9 cellular contexts compared by ENCODE assay signal in genomic region chr9:89919171-89919681, GRCh38.
DNase-seq lines count a peak whose midpoint lies in the region; ATAC-seq and TF ChIP-seq lines count a peak whose summit lies in the region.
"Had no signal": no experiment of that assay in that cellular context is flagged by ENCODE, and none has a peak within 500 bp of the region (broad histone marks: within the 10 kb centered on the region; RNA-seq: fewer than 3 reads in every experiment).

No MANE protein-coding gene starts in this region.

- no peak overlapping the region for H3K27ac Mint-ChIP-seq in activated B cell treated with CpG ODN at 0.5 μM for 24 hours

- H3K4me1 Mint-ChIP-seq in activated B cell treated with CpG ODN at 0.5 μM for 24 hours: peaks cover 8% of the 10 kb centered on the region

- H3K4me1 ChIP-seq in cardiac muscle cell (ENCODE audit: low read depth): peaks cover 33% of the 10 kb centered on the region

- H3K27me3 Mint-ChIP-seq in activated B cell treated with CpG ODN at 0.5 μM for 24 hours: peaks cover 3% of the 10 kb centered on the region

- no peaks in the 10 kb centered on the region for H3K9me3 Mint-ChIP-seq in activated B cell treated with CpG ODN at 0.5 μM for 24 hours
- H3K9me3 Mint-ChIP-seq: dendritic cell treated with granulocyte-macrophage colony-stimulating factor and Interleukin-4, amounts not matched to agents 40 ng/mL and 50 ng/mL, for 4 days had no signal

- H3K36me3 Mint-ChIP-seq in activated B cell treated with CpG ODN at 0.5 μM for 24 hours (ENCODE audit: low read depth): no peaks in the 10 kb centered on the region

- H3K27ac ChIP-seq in cardiac muscle cell: no peak overlapping the region

- ATAC-seq in activated B cell treated with CpG ODN at 0.5 μM for 24 hours (ENCODE audit: low read depth): peak; percentile 82
- ATAC-seq in HG03571 (IDR thresholded peaks at IDR 0.05; ENCODE audit: unreplicated experiment): no peak
- no peak for ATAC-seq in HG02970 (IDR thresholded peaks at IDR 0.05; ENCODE audit: low FRiP score, unreplicated experiment)

- POLR2A ChIA-PET in activated B cell treated with CpG ODN at 0.5 μM for 24 hours (lab: Charles Lee): interaction anchor here (0.6 to 1.0 kb wide), 2 partner anchors 314 to 316 kb away, joined by 4 to 11 read pairs; partner anchors contain the start of gene GADD45G

- TF ChIP-seq CTCF in activated B cell treated with CpG ODN at 0.5 μM for 24 hours (IDR thresholded peaks at IDR 0.05) (no peak), cardiac muscle cell (IDR thresholded peaks at IDR 0.05; ENCODE audit: low read depth, low read length) (peak; percentile 21)

- H3K9me3 ChIP-seq in cardiac muscle cell (ENCODE audit: low read depth): no peaks in the 10 kb centered on the region

- H3K4me3 Mint-ChIP-seq in activated B cell treated with CpG ODN at 0.5 μM for 24 hours: no peak overlapping the region
- H3K4me3 Mint-ChIP-seq: dendritic cell treated with granulocyte-macrophage colony-stimulating factor and Interleukin-4, amounts not matched to agents 40 ng/mL and 50 ng/mL, for 4 days had no signal

- H3K36me3 ChIP-seq in cardiac muscle cell: no peaks in the 10 kb centered on the region

- no peak overlapping the region for H3K4me3 ChIP-seq in cardiac muscle cell

- H3K27me3 ChIP-seq in cardiac muscle cell: no peaks in the 10 kb centered on the region

- CTCF ChIA-PET in activated B cell treated with CpG ODN at 0.5 μM for 24 hours (lab: Charles Lee): interaction anchor here (0.8 to 2.9 kb wide), 3 partner anchors 314 to 321 kb away, joined by 3 to 30 read pairs (median 8); partner anchors contain the start of gene GADD45G

- peak; percentile 15 for DNase-seq in DMS153 treated with DMSO at 0.1 percent for 48 hours (lab: John Stamatoyannopoulos, UW; ENCODE audit: unreplicated experiment)
- DNase-seq in HT-29 (ENCODE audit: low spot score): peak; percentile 60
- no peak for DNase-seq in activated B cell treated with CpG ODN at 0.5 μM for 24 hours
- DNase-seq in cardiac muscle cell (ENCODE audit: low read depth in 1 of 2, low spot score in 1 of 2): peak; percentile 13 to 77
- peak; percentile 9 for DNase-seq in stimulated activated CD4-positive, alpha-beta T cell treated with anti-CD3 and anti-CD28 coated beads, Interleukin-2, amount 100 ng/mL, for 4 hours (ENCODE audit: low read depth)
- DNase-seq in NK-92 (lab: John Stamatoyannopoulos, UW; ENCODE audit: unreplicated experiment): no peak

- intact Hi-C loops in activated B cell treated with CpG ODN at 0.5 μM for 24 hours (cut with micrococcal nuclease): loop anchor here (1.0 to 10.0 kb wide), 4 partner anchors 174 to 316 kb away; no protein-coding TSS in a partner anchor

Comparison
In these comparisons a context has a peak if more than half of its experiments do, and no peak if none do; other contexts are left out.
1. DNase-seq: peak in DMS153 treated with DMSO at 0.1 percent for 48 hours (single experiment), HT-29 (single experiment), cardiac muscle cell (2 of 2) and stimulated activated CD4-positive, alpha-beta T cell treated with anti-CD3 and anti-CD28 coated beads, Interleukin-2, amount 100 ng/mL, for 4 hours (single experiment); none in activated B cell treated with CpG ODN at 0.5 μM for 24 hours (single experiment) and NK-92 (single experiment).